Comparison of ENCODE assay signal across 32 cellular contexts in the genomic region with DNA sequence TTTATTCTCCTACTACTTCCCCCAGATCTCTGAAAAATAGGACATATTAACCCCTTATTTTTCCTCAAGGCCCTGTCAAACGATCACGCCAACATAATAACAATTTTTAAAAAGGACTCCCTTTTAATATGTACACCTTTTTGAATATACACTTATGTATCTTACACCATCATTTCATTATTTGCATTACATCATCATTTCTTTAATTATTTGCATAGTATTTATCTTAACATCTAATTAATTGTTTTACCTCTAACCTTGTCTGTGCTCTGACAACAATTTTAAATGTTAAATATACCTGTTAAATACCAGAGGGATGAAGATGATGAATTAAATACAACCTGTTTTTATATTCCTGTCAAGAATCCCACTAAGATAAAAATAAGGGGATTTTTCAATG.
"Had no signal": no experiment of that assay in that cellular context is flagged by ENCODE, and none has a peak within 500 bp of the region (broad histone marks: within the 10 kb centered on the region; RNA-seq: fewer than 3 reads in every experiment).

No MANE protein-coding gene starts in this region.

- H3K4me1 ChIP-seq: gastrocnemius medialis, heart left ventricle had no signal

- H3K27ac Mint-ChIP-seq: activated CD4-positive, alpha-beta memory T cell treated with anti-CD3 and anti-CD28 coated beads, Interleukin-2, amount 10 ng/mL, durations not matched to agents 7 days and 5 days; activated CD4-positive, alpha-beta T cell treated with anti-CD3 and anti-CD28 coated beads for 36 hours; activated CD4-positive, alpha-beta T cell treated with anti-CD3 and anti-CD28 coated beads, Interleukin-2, amount 10 ng/mL, durations not matched to agents 24 days and 14 days; activated naive CD8-positive, alpha-beta T cell; dendritic cell treated with granulocyte-macrophage colony-stimulating factor and Interleukin-4, amounts not matched to agents 40 ng/mL and 50 ng/mL, for 4 days; endodermal cell; T-helper 17 cell; T-helper 2 cell treated with Interferon-gamma antibody and Interleukin-4, amounts not matched to agents 5 μg/mL and 100 μg/mL, for 36 hours had no signal

- H3K9me3 Mint-ChIP-seq: activated CD4-positive, alpha-beta memory T cell treated with anti-CD3 and anti-CD28 coated beads, Interleukin-2, amount 10 ng/mL, durations not matched to agents 7 days and 5 days; central memory CD8-positive, alpha-beta T cell; endodermal cell had no signal

- H3K4me3 Mint-ChIP-seq: activated CD4-positive, alpha-beta memory T cell treated with anti-CD3 and anti-CD28 coated beads, Interleukin-2, amount 10 ng/mL, durations not matched to agents 7 days and 5 days; activated CD4-positive, alpha-beta T cell treated with anti-CD3 and anti-CD28 coated beads for 36 hours; activated CD4-positive, alpha-beta T cell treated with anti-CD3 and anti-CD28 coated beads, Interleukin-2, amount 10 ng/mL, durations not matched to agents 24 days and 14 days; activated naive CD8-positive, alpha-beta T cell; central memory CD8-positive, alpha-beta T cell; dendritic cell treated with granulocyte-macrophage colony-stimulating factor and Interleukin-4, amounts not matched to agents 40 ng/mL and 50 ng/mL, for 4 days; endodermal cell; T-helper 17 cell; T-helper 2 cell treated with Interferon-gamma antibody and Interleukin-4, amounts not matched to agents 5 μg/mL and 100 μg/mL, for 36 hours had no signal

- FAIRE-seq: astrocyte, bronchial epithelial cell had no signal

- H3K36me3 ChIP-seq: brain microvascular endothelial cell, esophagus muscularis mucosa, gastrocnemius medialis, heart left ventricle had no signal

- DNase-seq: activated CD4-positive, alpha-beta memory T cell treated with anti-CD3 and anti-CD28 coated beads, Interleukin-2, amount 10 ng/mL, durations not matched to agents 7 days and 5 days; activated CD4-positive, alpha-beta T cell treated with anti-CD3 and anti-CD28 coated beads for 36 hours; activated CD4-positive, alpha-beta T cell treated with anti-CD3 and anti-CD28 coated beads, Interleukin-2, amount 10 ng/mL, durations not matched to agents 24 days and 14 days; activated CD4-positive, CD25-positive, alpha-beta regulatory T cell; activated CD4-positive, CD25-positive, alpha-beta regulatory T cell treated with anti-CD3 and anti-CD28 coated beads, Interleukin-2, amount 50 U/mL, for 72 hours; activated effector memory CD4-positive, alpha-beta T cell treated with Interleukin-2 at 50 U/mL for 16 hours; activated gamma-delta T cell treated with Interleukin-2 at 50 U/mL for 16 hours; activated naive CD4-positive, alpha-beta T cell treated with anti-CD3 and anti-CD28 coated beads, Interleukin-2, amount 50 U/mL, for 16 hours; activated naive CD4-positive, alpha-beta T cell treated with Interleukin-2 at 50 U/mL for 16 hours; activated T-cell treated with anti-CD3 and anti-CD28 coated beads, Interleukin-2, amount 50 U/mL, for 48 hours; amniotic stem cell; anterior cingulate cortex; brain microvascular endothelial cell; dorsolateral prefrontal cortex; effector memory CD4-positive, alpha-beta T cell; endodermal cell; erythroblast; foreskin keratinocyte; gastrocnemius medialis; glutamatergic neuron; heart left ventricle; T-helper 1 cell; T-helper 17 cell; T1000 had no signal

- H3K27ac ChIP-seq: brain microvascular endothelial cell, coronary artery, dorsolateral prefrontal cortex, esophagus muscularis mucosa, foreskin keratinocyte, gastrocnemius medialis, heart left ventricle had no signal

- H3K27me3 Mint-ChIP-seq: activated CD4-positive, alpha-beta T cell treated with anti-CD3 and anti-CD28 coated beads for 36 hours; activated CD4-positive, alpha-beta T cell treated with anti-CD3 and anti-CD28 coated beads, Interleukin-2, amount 10 ng/mL, durations not matched to agents 24 days and 14 days; activated naive CD8-positive, alpha-beta T cell; central memory CD8-positive, alpha-beta T cell; dendritic cell treated with granulocyte-macrophage colony-stimulating factor and Interleukin-4, amounts not matched to agents 40 ng/mL and 50 ng/mL, for 4 days; T-helper 17 cell had no signal

- H3K9me3 ChIP-seq: esophagus muscularis mucosa, gastrocnemius medialis, heart left ventricle had no signal

- H3K27me3 ChIP-seq: brain microvascular endothelial cell, dorsolateral prefrontal cortex, esophagus muscularis mucosa, foreskin keratinocyte, gastrocnemius medialis, heart left ventricle had no signal

- ATAC-seq: activated CD4-positive, alpha-beta T cell treated with anti-CD3 and anti-CD28 coated beads for 36 hours; foreskin keratinocyte; gastrocnemius medialis; heart left ventricle; T-helper 17 cell had no signal

- H3K4me1 Mint-ChIP-seq: central memory CD8-positive, alpha-beta T cell; endodermal cell had no signal

- H3K4me3 ChIP-seq: coronary artery, dorsolateral prefrontal cortex, esophagus muscularis mucosa, gastrocnemius medialis, heart left ventricle had no signal
